Comparison of ENCODE assay signal across 11 cellular contexts in genomic region chr15:65423977-65424679, GRCh38. TPM values are rescaled to one million over a fixed set of nuclear protein-coding genes. Genes with fewer than 3 reads are reported as not detected.
DNase-seq lines count a peak whose midpoint lies in the region; ATAC-seq and TF ChIP-seq lines count a peak whose summit lies in the region.
"Had no signal": no experiment of that assay in that cellular context is flagged by ENCODE, and none has a peak within 500 bp of the region (broad histone marks: within the 10 kb centered on the region; RNA-seq: fewer than 3 reads in every experiment).

No MANE protein-coding gene starts in this region.

- H3K9me3 ChIP-seq in CD4-positive, alpha-beta memory T cell (ENCODE audit: control insufficient read depth in 1 of 2, low read length in 2 of 2): no peaks in the 10 kb centered on the region
- H3K9me3 ChIP-seq in H9 (ENCODE audit: control insufficient read depth, low read depth, low read length): no peaks in the 10 kb centered on the region
- H3K9me3 ChIP-seq: suprapubic skin had no signal

- no peak overlapping the region for H3K23ac ChIP-seq in H9 (ENCODE audit: insufficient read length, low read depth, low read length)

- no peaks in the 10 kb centered on the region for H3K36me3 ChIP-seq in CD4-positive, alpha-beta memory T cell (ENCODE audit: insufficient read depth, low read length)
- H3K36me3 ChIP-seq: cardiac muscle cell, suprapubic skin had no signal

- no peak overlapping the region for H2AK5ac ChIP-seq in H9 (ENCODE audit: insufficient read length, low read length)

- CTCF ChIA-PET in CD4-positive, alpha-beta memory T cell (lab: Charles Lee; ENCODE audit: partially characterized antibody): no interaction called here

- no peak overlapping the region for H4K8ac ChIP-seq in H9 (replicated peaks; ENCODE audit: insufficient read length, low read depth, low read length)

- H3K4me3 ChIP-seq in CD4-positive, alpha-beta memory T cell (ENCODE audit: low read length in 2 of 2): no peak overlapping the region
- H3K4me3 ChIP-seq: PC-9, suprapubic skin had no signal

- no peaks in the 10 kb centered on the region for H4K20me1 ChIP-seq in H9 (ENCODE audit: control insufficient read depth, insufficient read depth, insufficient read length)

- H3K9me3 Mint-ChIP-seq in CD4-positive, alpha-beta memory T cell: peaks cover 0 to 4% (median 0%) of the 10 kb centered on the region in 8 donors
- H3K9me3 Mint-ChIP-seq in H9 (peaks cover 0 to 2% of the 10 kb centered on the region in 2 experiments; a peak in 2 of 5 replicates), mesothelial cell of epicardium (no peaks in the 10 kb centered on the region)
- no peaks in the 10 kb centered on the region for H3K9me3 Mint-ChIP-seq in activated T-helper 2 cell treated with anti-CD3 and anti-CD28 coated beads, Interferon-gamma antibody, Interleukin-2, Interleukin-4, amounts not matched to agents 10 μg/mL and 5 μg/mL and 100 μg/mL, durations not matched to agents 14 hours and 24 hours and 36 hours
- H3K9me3 Mint-ChIP-seq: activated CD4-positive, alpha-beta T cell treated with anti-CD3 and anti-CD28 coated beads, Interleukin-2, amount 10 ng/mL, durations not matched to agents 7 days and 5 days had no signal

- no peak overlapping the region for H4K91ac ChIP-seq in H9 (ENCODE audit: insufficient read length, low read depth, low read length)

- H3K79me2 ChIP-seq in H9 (ENCODE audit: insufficient read depth, low read length): no peaks in the 10 kb centered on the region

- H3T11ph ChIP-seq in H9 (ENCODE audit: low read length): no peak overlapping the region

- peaks cover 9% of the 10 kb centered on the region for H3K4me1 ChIP-seq in CD4-positive, alpha-beta memory T cell (ENCODE audit: insufficient read depth, low read length)
- peaks cover 5% of the 10 kb centered on the region; the same call in 1 of the 2 replicates for H3K4me1 ChIP-seq in H9 (ENCODE audit: insufficient read depth, low read length)

- DNase-seq in CD4-positive, alpha-beta memory T cell: no peak
- no peak for DNase-seq in H9
- no peak for DNase-seq in activated T-helper 2 cell treated with anti-CD3 and anti-CD28 coated beads, Interferon-gamma antibody, Interleukin-2, Interleukin-4, amounts not matched to agents 10 μg/mL and 5 μg/mL and 100 μg/mL, durations not matched to agents 14 hours and 24 hours and 36 hours (ENCODE audit: low spot score)
- DNase-seq in mesothelial cell of epicardium (ENCODE audit: low spot score in 2 of 2, unreplicated experiment in 2 of 2): no peak
- no peak for DNase-seq in HT-29 (ENCODE audit: low spot score)
- DNase-seq: activated CD4-positive, alpha-beta T cell treated with anti-CD3 and anti-CD28 coated beads, Interleukin-2, amount 10 ng/mL, durations not matched to agents 7 days and 5 days; PC-9 had no signal

- H3K27ac ChIP-seq in CD4-positive, alpha-beta memory T cell (ENCODE audit: low read depth, low read length): no peak overlapping the region
- no peak overlapping the region for H3K27ac ChIP-seq in H9 (ENCODE audit: insufficient read length, low read depth, low read length)
- H3K27ac ChIP-seq: cardiac muscle cell, PC-9, suprapubic skin had no signal

- H2BK5ac ChIP-seq in H9 (ENCODE audit: insufficient read length, low read length): no peak overlapping the region

- POLR2A ChIA-PET in CD4-positive, alpha-beta memory T cell (lab: Charles Lee; ENCODE audit: partially characterized antibody): no interaction called here

- H2BK20ac ChIP-seq in H9 (ENCODE audit: low read depth, low read length, poor library complexity, severe bottlenecking): no peak overlapping the region

- no peaks in the 10 kb centered on the region for H3K79me1 ChIP-seq in H9 (ENCODE audit: insufficient read depth, low read depth, low read length, poor library complexity, severe bottlenecking)

- no peak overlapping the region for H3K27ac Mint-ChIP-seq in CD4-positive, alpha-beta memory T cell
- H3K27ac Mint-ChIP-seq in H9 (no peak overlapping the region), mesothelial cell of epicardium (no peak overlapping the region)
- H3K27ac Mint-ChIP-seq in activated T-helper 2 cell treated with anti-CD3 and anti-CD28 coated beads, Interferon-gamma antibody, Interleukin-2, Interleukin-4, amounts not matched to agents 10 μg/mL and 5 μg/mL and 100 μg/mL, durations not matched to agents 14 hours and 24 hours and 36 hours: no peak overlapping the region
- H3K27ac Mint-ChIP-seq: activated CD4-positive, alpha-beta T cell treated with anti-CD3 and anti-CD28 coated beads, Interleukin-2, amount 10 ng/mL, durations not matched to agents 7 days and 5 days had no signal

- H3K23me2 ChIP-seq in H9 (ENCODE audit: insufficient read length, low read depth, low read length, poor library complexity, severe bottlenecking): peaks cover 19% of the 10 kb centered on the region

- TF ChIP-seq CTCF in H9 (conservative IDR thresholded peaks at IDR 0.05) (no peak), mesothelial cell of epicardium (IDR thresholded peaks at IDR 0.05; ENCODE audit: unreplicated experiment) (no peak)

- no peak overlapping the region for H2BK12ac ChIP-seq in H9 (ENCODE audit: insufficient read length, low read depth, low read length)

- no peak for ATAC-seq in HG03439 (IDR thresholded peaks at IDR 0.05; ENCODE audit: unreplicated experiment)
- no peak for ATAC-seq in HG03045 (IDR thresholded peaks at IDR 0.05; ENCODE audit: unreplicated experiment)

- peak overlapping the region; percentile 77 for H3K4me2 ChIP-seq in H9 (ENCODE audit: insufficient read depth, insufficient read length, low read length)
- H3K4me2 ChIP-seq: PC-9 had no signal

- no peak overlapping the region for H2BK120ac ChIP-seq in H9 (ENCODE audit: low read depth, low read length, poor library complexity, severe bottlenecking)

- H3K27me3 ChIP-seq in CD4-positive, alpha-beta memory T cell (ENCODE audit: insufficient read depth, low read length): peaks cover 12% of the 10 kb centered on the region
- H3K27me3 ChIP-seq in H9 (ENCODE audit: insufficient read depth, low read length): 0 out of 2 replicates have a peak, but pooled peaks cover 3% of the 10 kb centered on the region

- H3K4me3 Mint-ChIP-seq in CD4-positive, alpha-beta memory T cell: peak overlapping the region in 7 of 8 donors; percentile 13 to 91 (median 74)
- H3K4me3 Mint-ChIP-seq in H9 (peak overlapping the region; percentile 91 to 92), mesothelial cell of epicardium (peak overlapping the region; percentile 93)
- H3K4me3 Mint-ChIP-seq in activated T-helper 2 cell treated with anti-CD3 and anti-CD28 coated beads, Interferon-gamma antibody, Interleukin-2, Interleukin-4, amounts not matched to agents 10 μg/mL and 5 μg/mL and 100 μg/mL, durations not matched to agents 14 hours and 24 hours and 36 hours (ENCODE audit: low read depth): peak overlapping the region; percentile 48

- H3K4me1 Mint-ChIP-seq in CD4-positive, alpha-beta memory T cell: peaks cover 11 to 25% (median 16%) of the 10 kb centered on the region in 4 donors
- peaks cover 38 to 55% of the 10 kb centered on the region in 2 experiments for H3K4me1 Mint-ChIP-seq in H9
- H3K4me1 Mint-ChIP-seq in activated T-helper 2 cell treated with anti-CD3 and anti-CD28 coated beads, Interferon-gamma antibody, Interleukin-2, Interleukin-4, amounts not matched to agents 10 μg/mL and 5 μg/mL and 100 μg/mL, durations not matched to agents 14 hours and 24 hours and 36 hours (ENCODE audit: low read depth): peaks cover 10% of the 10 kb centered on the region
- peaks cover 20% of the 10 kb centered on the region for H3K4me1 Mint-ChIP-seq in mesothelial cell of epicardium

- no peak overlapping the region for H3K14ac ChIP-seq in H9 (ENCODE audit: insufficient read depth, low read length)

- H4K5ac ChIP-seq in H9 (ENCODE audit: insufficient read length, low read depth, low read length): no peak overlapping the region

- no peak overlapping the region for H2AFZ ChIP-seq in H9 (ENCODE audit: low read length)
- H2AFZ ChIP-seq: PC-9 had no signal

- peaks cover 40 to 41% of the 10 kb centered on the region in 2 donors for H3K27me3 Mint-ChIP-seq in CD4-positive, alpha-beta memory T cell
- H3K27me3 Mint-ChIP-seq in H9 (ENCODE audit: low read depth) (peaks cover 17% of the 10 kb centered on the region), mesothelial cell of epicardium (ENCODE audit: low read depth) (peaks cover 10% of the 10 kb centered on the region)
- H3K27me3 Mint-ChIP-seq in activated T-helper 2 cell treated with anti-CD3 and anti-CD28 coated beads, Interferon-gamma antibody, Interleukin-2, Interleukin-4, amounts not matched to agents 10 μg/mL and 5 μg/mL and 100 μg/mL, durations not matched to agents 14 hours and 24 hours and 36 hours (ENCODE audit: low read depth): peaks cover 54% of the 10 kb centered on the region

- peaks cover 0 to 4% of the 10 kb centered on the region in 2 donors for H3K36me3 Mint-ChIP-seq in CD4-positive, alpha-beta memory T cell
- peaks cover 0 to 9% (median 3%) of the 10 kb centered on the region in 3 experiments; a peak in 4 of 7 replicates for H3K36me3 Mint-ChIP-seq in H9 (ENCODE audit: insufficient read depth in 1 of 3, low read depth in 3 of 3)
- H3K36me3 Mint-ChIP-seq in activated T-helper 2 cell treated with anti-CD3 and anti-CD28 coated beads, Interferon-gamma antibody, Interleukin-2, Interleukin-4, amounts not matched to agents 10 μg/mL and 5 μg/mL and 100 μg/mL, durations not matched to agents 14 hours and 24 hours and 36 hours (ENCODE audit: low read depth): no peaks in the 10 kb centered on the region
- H3K36me3 Mint-ChIP-seq in mesothelial cell of epicardium: no peaks in the 10 kb centered on the region

- WGBS in H9 (ENCODE audit: extremely low coverage, insufficient read length, low lambda C conversion rate): no CpG with 5 or more reads among the region's 9 CpGs

- H3K56ac ChIP-seq in H9 (ENCODE audit: insufficient read length, low read depth, low read length): no peak overlapping the region

- no peak overlapping the region for H3K9ac ChIP-seq in H9 (ENCODE audit: extremely low read depth, insufficient read length, low read length)

- no peak overlapping the region for H3K4ac ChIP-seq in H9 (ENCODE audit: low read depth, low read length)

- intact Hi-C loops in CD4-positive, alpha-beta memory T cell (cut with micrococcal nuclease): no loop called here
- intact Hi-C loops in activated T-helper 2 cell treated with anti-CD3 and anti-CD28 coated beads, Interferon-gamma antibody, Interleukin-2, Interleukin-4, amounts not matched to agents 10 μg/mL and 5 μg/mL and 100 μg/mL, durations not matched to agents 14 hours and 24 hours and 36 hours (cut with micrococcal nuclease): no loop called here

- no peak overlapping the region for H2BK15ac ChIP-seq in H9 (ENCODE audit: low read depth, low read length)

- H3K18ac ChIP-seq in H9 (ENCODE audit: insufficient read length, low read depth, low read length): no peak overlapping the region

RNA-seq across cellular contexts. Expression of gene IGDCC4, which starts 1.4 kb away (rescaled TPM):
- under 1 TPM; 0.06 to 0.22 TPM for total RNA-seq in CD4-positive, alpha-beta memory T cell
- under 1 TPM in 1 of 2 donors, not detected in 1; 0.24 TPM for polyA plus RNA-seq in CD4-positive, alpha-beta memory T cell
- total RNA-seq in H9 (2021) (19.8 and 21.7 TPM in 2 replicates), mesothelial cell of epicardium (38.6 to 43.3 TPM (median 43.2 TPM) in 3 replicates)
- total RNA-seq in activated T-helper 2 cell treated with anti-CD3 and anti-CD28 coated beads, Interferon-gamma antibody, Interleukin-2, Interleukin-4, amounts not matched to agents 10 μg/mL and 5 μg/mL and 100 μg/mL, durations not matched to agents 14 hours and 24 hours and 36 hours: 0.18 and 0.39 TPM in 2 replicates
- not detected in 2 replicates for total RNA-seq in HT-29 (2014; rRNA removed; shearing (Covaris generic))

RNA-seq across cellular contexts. Expression of gene IGDCC3, which starts 46.3 kb away (rescaled TPM):
- total RNA-seq in CD4-positive, alpha-beta memory T cell: not detected
- polyA plus RNA-seq in CD4-positive, alpha-beta memory T cell: not detected
- total RNA-seq in H9 (2021) (17.9 and 18.9 TPM in 2 replicates), mesothelial cell of epicardium (34.8 to 40.6 TPM (median 35.1 TPM) in 3 replicates)
- not detected in 2 replicates for total RNA-seq in activated T-helper 2 cell treated with anti-CD3 and anti-CD28 coated beads, Interferon-gamma antibody, Interleukin-2, Interleukin-4, amounts not matched to agents 10 μg/mL and 5 μg/mL and 100 μg/mL, durations not matched to agents 14 hours and 24 hours and 36 hours
- not detected in 2 replicates for total RNA-seq in HT-29 (2014; rRNA removed; shearing (Covaris generic))
- total RNA-seq: activated CD4-positive, alpha-beta T cell treated with anti-CD3 and anti-CD28 coated beads, Interleukin-2, amount 10 ng/mL, durations not matched to agents 7 days and 5 days; suprapubic skin had no signal

Comparison
In these comparisons a context has a peak if more than half of its experiments do, and no peak if none do; other contexts are left out.
1. RNA of gene IGDCC4, which starts 1.4 kb away (total RNA-seq): 38.6 to 43.3 TPM in mesothelial cell of epicardium and 19.8 to 21.7 TPM in H9; 0.06 to 0.22 TPM in CD4-positive, alpha-beta memory T cell, 0.18 to 0.39 TPM in activated T-helper 2 cell treated with anti-CD3 and anti-CD28 coated beads, Interferon-gamma antibody, Interleukin-2, Interleukin-4, amounts not matched to agents 10 μg/mL and 5 μg/mL and 100 μg/mL, durations not matched to agents 14 hours and 24 hours and 36 hours and not detected in HT-29; every median in the first group is over 10 times any median in the second.
2. RNA of gene IGDCC3, which starts 46.3 kb away (total RNA-seq): 34.8 to 40.6 TPM in mesothelial cell of epicardium and 17.9 to 18.9 TPM in H9; not detected in CD4-positive, alpha-beta memory T cell, not detected in activated T-helper 2 cell treated with anti-CD3 and anti-CD28 coated beads, Interferon-gamma antibody, Interleukin-2, Interleukin-4, amounts not matched to agents 10 μg/mL and 5 μg/mL and 100 μg/mL, durations not matched to agents 14 hours and 24 hours and 36 hours and not detected in HT-29; every median in the first group is over 10 times any median in the second.
3. Peak in every context shown above with its lines, with median percentiles within 50 percentile points of each other: H3K4me3 Mint-ChIP-seq.